8 cellular contexts compared by ENCODE assay signal in genomic region chr4:125314676-125315570, GRCh38. TPM values are rescaled to one million over a fixed set of nuclear protein-coding genes. Genes with fewer than 3 reads are reported as not detected.
DNase-seq lines count a peak whose midpoint lies in the region; ATAC-seq and TF ChIP-seq lines count a peak whose summit lies in the region.

A gene with protein sequence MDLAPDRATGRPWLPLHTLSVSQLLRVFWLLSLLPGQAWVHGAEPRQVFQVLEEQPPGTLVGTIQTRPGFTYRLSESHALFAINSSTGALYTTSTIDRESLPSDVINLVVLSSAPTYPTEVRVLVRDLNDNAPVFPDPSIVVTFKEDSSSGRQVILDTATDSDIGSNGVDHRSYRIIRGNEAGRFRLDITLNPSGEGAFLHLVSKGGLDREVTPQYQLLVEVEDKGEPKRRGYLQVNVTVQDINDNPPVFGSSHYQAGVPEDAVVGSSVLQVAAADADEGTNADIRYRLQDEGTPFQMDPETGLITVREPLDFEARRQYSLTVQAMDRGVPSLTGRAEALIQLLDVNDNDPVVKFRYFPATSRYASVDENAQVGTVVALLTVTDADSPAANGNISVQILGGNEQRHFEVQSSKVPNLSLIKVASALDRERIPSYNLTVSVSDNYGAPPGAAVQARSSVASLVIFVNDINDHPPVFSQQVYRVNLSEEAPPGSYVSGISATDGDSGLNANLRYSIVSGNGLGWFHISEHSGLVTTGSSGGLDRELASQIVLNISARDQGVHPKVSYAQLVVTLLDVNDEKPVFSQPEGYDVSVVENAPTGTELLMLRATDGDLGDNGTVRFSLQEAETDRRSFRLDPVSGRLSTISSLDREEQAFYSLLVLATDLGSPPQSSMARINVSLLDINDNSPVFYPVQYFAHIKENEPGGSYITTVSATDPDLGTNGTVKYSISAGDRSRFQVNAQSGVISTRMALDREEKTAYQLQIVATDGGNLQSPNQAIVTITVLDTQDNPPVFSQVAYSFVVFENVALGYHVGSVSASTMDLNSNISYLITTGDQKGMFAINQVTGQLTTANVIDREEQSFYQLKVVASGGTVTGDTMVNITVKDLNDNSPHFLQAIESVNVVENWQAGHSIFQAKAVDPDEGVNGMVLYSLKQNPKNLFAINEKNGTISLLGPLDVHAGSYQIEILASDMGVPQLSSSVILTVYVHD (N-terminal part only) (plus strand): TSS chr4:125314955. CDS start chr4:125316412, 1,457 bp downstream.

- WGBS in sigmoid colon, 2 donors = 1% methylated on average over 68 of the region's 68 CpGs

- DNase-seq in NCI-H2081 (lab: John Stamatoyannopoulos, UW) (peak; percentile 47 to 68), NCI-H2081 treated with DMSO at 0.1 percent for 48 hours (lab: John Stamatoyannopoulos, UW) (no peak), MV-4-11 (lab: John Stamatoyannopoulos, UW) (peak; percentile 0), SW 1271 (lab: John Stamatoyannopoulos, UW) (peak; percentile 80 to 85), cerebellar cortex (ENCODE audit: low spot score) (peak; percentile 59), iPS-NIHi7 (ENCODE audit: extremely low spot score) (peak; percentile 85), sigmoid colon (peak; percentile 98)

- ATAC-seq in HG02623 (IDR thresholded peaks at IDR 0.05; ENCODE audit: unreplicated experiment) = peak; percentile 79

- H3K27me3 ChIP-seq in sigmoid colon = no peaks in the 10 kb centered on the region

- TF ChIP-seq CTCF in sigmoid colon (IDR thresholded peaks at IDR 0.05) = no peak

- peak within 1 kb of the TSS; percentile 87 to 97 (median 90) for H3K4me3 ChIP-seq in sigmoid colon

- H3K4me1 ChIP-seq in sigmoid colon = peaks cover 0 to 44% (median 26%) of the 10 kb centered on the region in 4 donors

- peak; percentile 41 to 75 for TF ChIP-seq POLR2A in sigmoid colon (IDR thresholded peaks at IDR 0.05)

- H3K36me3 ChIP-seq in sigmoid colon = no peaks in the 10 kb centered on the region

- H3K27ac ChIP-seq in sigmoid colon = peak within 1 kb of the TSS; percentile 93 to 99 (median 94)

- TF ChIP-seq EP300 in sigmoid colon (IDR thresholded peaks at IDR 0.05) = no peak

- intact Hi-C loops in sigmoid colon (cut with DNase I) = loop anchor here (5.0 to 10.0 kb wide), 5 partner anchors 77 to 1287 kb away; no protein-coding TSS in a partner anchor

- H3K9me3 ChIP-seq in sigmoid colon = peaks cover 0 to 3% (median 0%) of the 10 kb centered on the region in 4 donors

RNA-seq across cellular contexts. Expression of the gene that starts here (rescaled TPM):
- 10 to 100 TPM; 46.2 to 74.2 (median 61.4) TPM for total RNA-seq in sigmoid colon
- polyA plus RNA-seq in sigmoid colon = 1 to 10 TPM in 1 of 3 donors, under 1 TPM in 2; under 0.01 to 1.3 (median under 0.01) TPM
